In genomic region chr3:49316696-49317457, GRCh38 we compare ENCODE assay signal across 18 cellular contexts. TPM values are rescaled to one million over a fixed set of nuclear protein-coding genes. Genes with fewer than 3 reads are reported as not detected.
DNase-seq lines count a peak whose midpoint lies in the region; ATAC-seq and TF ChIP-seq lines count a peak whose summit lies in the region.
"Had no signal": no experiment of that assay in that cellular context is flagged by ENCODE, and none has a peak within 500 bp of the region (broad histone marks: within the 10 kb centered on the region; RNA-seq: fewer than 3 reads in every experiment).

No MANE protein-coding gene starts in this region.

- BruUV-seq in MCF 10A (replicated peaks; lab: Mats Ljungman, UMichigan), result no TSS peak

- H3K27ac Mint-ChIP-seq in MCF 10A (ENCODE audit: low read depth, unreplicated experiment), result no peak overlapping the region

- CTCF ChIA-PET in MCF 10A (lab: Yijun Ruan, JAX), result interaction anchor here (0.6 to 1.3 kb wide), 3 partner anchors 8 to 146 kb away, joined by 3 to 5 read pairs (median 4); no protein-coding TSS in a partner anchor

- no peaks in the 10 kb centered on the region for H3K4me1 Mint-ChIP-seq in MCF 10A (ENCODE audit: insufficient read depth, unreplicated experiment)

- H3K27me3 ChIP-seq in colonic mucosa (no peaks in the 10 kb centered on the region), stomach (no peaks in the 10 kb centered on the region)

- H3K36me3 ChIP-seq in colonic mucosa (peaks cover 10% of the 10 kb centered on the region), stomach (peaks cover 49 to 100% (median 98%) of the 10 kb centered on the region in 4 donors)

- ATAC-seq in GM18520 (IDR thresholded peaks at IDR 0.05; ENCODE audit: unreplicated experiment) (no peak), GM21619 (IDR thresholded peaks at IDR 0.05; ENCODE audit: unreplicated experiment) (no peak)

- no peak for TF ChIP-seq CTCF in colonic mucosa (IDR thresholded peaks at IDR 0.05)
- no peak for TF ChIP-seq CTCF in stomach (IDR thresholded peaks at IDR 0.05)
- no peak for TF ChIP-seq CTCF in MCF 10A (IDR thresholded peaks at IDR 0.05; ENCODE audit: unreplicated experiment)

- H3K27ac ChIP-seq in colonic mucosa, result no peak overlapping the region
- H3K27ac ChIP-seq in stomach, result peak overlapping the region in 1 of 5 donors; percentile 83
- H3K27ac ChIP-seq: GM23248, HL-60 had no signal

- no peak overlapping the region for H3K4me3 Mint-ChIP-seq in MCF 10A (ENCODE audit: unreplicated experiment)
- H3K4me3 Mint-ChIP-seq: CD4-positive, CD25-positive, alpha-beta regulatory T cell had no signal

- H3K4me1 ChIP-seq in colonic mucosa (no peaks in the 10 kb centered on the region), stomach (no peaks in the 10 kb centered on the region)

- H3K9me3 ChIP-seq in colonic mucosa (no peaks in the 10 kb centered on the region), stomach (no peaks in the 10 kb centered on the region)

- intact Hi-C loops in colonic mucosa (cut with DNase I) (no loop called here), stomach (cut with DNase I; ENCODE audit: low total_unique reads) (no loop called here), MCF 10A (cut with micrococcal nuclease) (no loop called here)

- no peak for TF ChIP-seq POLR2A in stomach (IDR thresholded peaks at IDR 0.05)

- H3K9me3 Mint-ChIP-seq in MCF 10A (ENCODE audit: unreplicated experiment), result no peaks in the 10 kb centered on the region
- H3K9me3 Mint-ChIP-seq: CD4-positive, CD25-positive, alpha-beta regulatory T cell had no signal

- H3K36me3 Mint-ChIP-seq in MCF 10A (ENCODE audit: insufficient read depth, unreplicated experiment), result peaks cover 79% of the 10 kb centered on the region

- H3K4me3 ChIP-seq in colonic mucosa (no peak overlapping the region), stomach (no peak overlapping the region)
- H3K4me3 ChIP-seq: GM23248 had no signal

- peak; percentile 25 for TF ChIP-seq EP300 in stomach (IDR thresholded peaks at IDR 0.05)

- H3K9ac ChIP-seq in colonic mucosa (ENCODE audit: low read depth in 2 of 2, low read length in 2 of 2), result no peak overlapping the region
- H3K9ac ChIP-seq: GM23248 had no signal

- POLR2A ChIA-PET in MCF 10A (lab: Yijun Ruan, JAX), result interaction anchor here (0.7 kb wide), 1 partner anchor 430 kb away, joined by 3 read pairs; no protein-coding TSS in a partner anchor

- 83 to 96% (median 94%) methylated on average over 13 to 16 of the region's 16 CpGs for WGBS in stomach, 5 donors

- DNase-seq in colonic mucosa (peak; percentile 18), globus pallidus (ENCODE audit: low spot score) (peak; percentile 59), occipital lobe (lab: John Stamatoyannopoulos, UW) (peak; percentile 15), stomach (no peak), DMS53 treated with DMSO at 0.1 percent for 48 hours (lab: John Stamatoyannopoulos, UW; ENCODE audit: unreplicated experiment) (no peak), MCF 10A (ENCODE audit: unreplicated experiment) (no peak)
- DNase-seq: ACHN; AML-193; CD4-positive, CD25-positive, alpha-beta regulatory T cell; GM23248; HCEC 1CT; NCI-H187; NCI-H345; NCI-H69; SHP77 had no signal

- H3K27me3 Mint-ChIP-seq in MCF 10A (ENCODE audit: insufficient read depth, unreplicated experiment), result no peaks in the 10 kb centered on the region
- H3K27me3 Mint-ChIP-seq: CD4-positive, CD25-positive, alpha-beta regulatory T cell had no signal

RNA-seq across cellular contexts. Expression of gene USP4, which starts 23.0 kb away (rescaled TPM):
- total RNA-seq in colonic mucosa (10 to 100 TPM; 40.5 to 43.9 TPM), occipital lobe (22.9 TPM), stomach (100 to 1,000 TPM in 2 of 5 donors, 10 to 100 TPM in 3; 21.9 to 123 (median 29.9) TPM), MCF 10A (2022) (52.6 and 54.1 TPM in 2 replicates)
- 10 to 100 TPM; 22.7 to 25.8 (median 22.9) TPM for polyA plus RNA-seq in stomach

RNA-seq across cellular contexts. Expression of gene C3orf62, which starts 39.8 kb away (rescaled TPM):
- total RNA-seq in colonic mucosa, result 1 to 10 TPM; 3.1 to 4.2 TPM
- total RNA-seq in occipital lobe, result 3.9 TPM
- total RNA-seq in stomach, result 10 to 100 TPM in 1 of 5 donors, 1 to 10 TPM in 4; 2.7 to 32.7 (median 3.9) TPM
- polyA plus RNA-seq in stomach, result 1 to 10 TPM; 1.7 to 7.6 (median 2.5) TPM
- 8.1 and 9.4 TPM in 2 replicates for total RNA-seq in MCF 10A (2022)

RNA-seq across cellular contexts. Expression of gene GPX1, which starts 41.3 kb away (rescaled TPM):
- total RNA-seq in colonic mucosa (100 to 1,000 TPM; 131 to 235 TPM), occipital lobe (57.6 TPM), stomach (100 to 1,000 TPM in 3 of 5 donors, 10 to 100 TPM in 2; 58.4 to 350 (median 155) TPM), MCF 10A (2022) (576 and 589 TPM in 2 replicates)
- polyA plus RNA-seq in stomach, result 100 to 1,000 TPM; 344 to 452 (median 355) TPM

Comparison
In these comparisons a context has a peak if more than half of its experiments do, and no peak if none do; other contexts are left out.
1. DNase-seq: peak in colonic mucosa (single experiment), globus pallidus (single experiment) and occipital lobe (single experiment); none in stomach (single experiment), DMS53 treated with DMSO at 0.1 percent for 48 hours (single experiment) and MCF 10A (single experiment).